In the genomic region with DNA sequence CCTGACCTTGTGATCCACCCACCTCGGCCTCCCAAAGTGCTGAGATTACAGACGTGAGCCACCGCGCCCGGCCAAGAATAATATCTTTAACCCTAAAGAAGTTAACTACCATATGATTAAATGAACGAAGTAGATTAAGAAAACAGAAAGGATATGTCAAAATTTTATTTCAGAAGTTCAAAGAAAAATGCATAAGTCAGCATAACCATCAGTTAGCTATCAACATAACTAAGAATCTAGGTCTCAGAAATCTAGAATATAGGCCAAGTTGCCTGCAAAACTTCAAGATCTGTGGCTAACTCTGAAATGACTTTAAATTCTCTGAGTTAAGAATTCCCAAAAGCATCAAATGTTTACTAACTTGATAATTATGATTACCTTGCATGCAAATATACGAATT, we compare ENCODE assay signal across 30 cellular contexts.
"Had no signal": no experiment of that assay in that cellular context is flagged by ENCODE, and none has a peak within 500 bp of the region (broad histone marks: within the 10 kb centered on the region; RNA-seq: fewer than 3 reads in every experiment).

No MANE protein-coding gene starts in this region.

- H3K9ac ChIP-seq: neural progenitor cell had no signal

- H3K9me3 ChIP-seq: colonic mucosa, heart right ventricle, left lung, mucosa of descending colon, prostate gland, spleen, thoracic aorta, tibial nerve, upper lobe of left lung had no signal

- H3K4me3 ChIP-seq: colonic mucosa, heart right ventricle, left lung, mucosa of descending colon, neural progenitor cell, prostate gland, skin epidermis, spleen, thoracic aorta, tibial nerve, upper lobe of left lung had no signal

- H3K27me3 Mint-ChIP-seq: dendritic cell treated with granulocyte-macrophage colony-stimulating factor and Interleukin-4, amounts not matched to agents 40 ng/mL and 50 ng/mL, for 4 days; naive thymus-derived CD4-positive, alpha-beta T cell; stimulated activated memory B cell treated with anti-CD40 and anti-IgM and Interleukin-4, amounts not matched to agents 10 μg/mL and 1 μg/mL and 100 μg/mL, for 72 hours; stimulated activated naive CD8-positive, alpha-beta T cell treated with anti-CD3 and anti-CD28 coated beads, Interleukin-15, Interleukin-2, amounts not matched to agents 100 ng/mL and 50 ng/mL, for 24 hours had no signal

- H3K27ac ChIP-seq: colonic mucosa, epithelial cell of prostate, heart right ventricle, left lung, neural progenitor cell, prostate gland, skin epidermis, spleen, thoracic aorta, tibial nerve, upper lobe of left lung had no signal

- H3K4me1 ChIP-seq: colonic mucosa, heart right ventricle, neural progenitor cell, prostate gland, tibial nerve, upper lobe of left lung had no signal

- H3K36me3 ChIP-seq: colonic mucosa, prostate gland had no signal

- H3K9me3 Mint-ChIP-seq: dendritic cell treated with granulocyte-macrophage colony-stimulating factor and Interleukin-4, amounts not matched to agents 40 ng/mL and 50 ng/mL, for 4 days; endodermal cell; mesothelial cell of epicardium; naive thymus-derived CD4-positive, alpha-beta T cell; nephron; neural progenitor cell; stimulated activated memory B cell treated with anti-CD40 and anti-IgM and Interleukin-4, amounts not matched to agents 10 μg/mL and 1 μg/mL and 100 μg/mL, for 72 hours; stimulated activated naive CD8-positive, alpha-beta T cell treated with anti-CD3 and anti-CD28 coated beads, Interleukin-15, Interleukin-2, amounts not matched to agents 100 ng/mL and 50 ng/mL, for 24 hours had no signal

- ATAC-seq: esophagus mucosa; heart right ventricle; left cardiac atrium; left lung; mucosa of descending colon; naive thymus-derived CD4-positive, alpha-beta T cell; right cardiac atrium; stimulated activated memory B cell treated with anti-CD40 and anti-IgM and Interleukin-4, amounts not matched to agents 10 μg/mL and 1 μg/mL and 100 μg/mL, for 72 hours had no signal

- H3K4me3 Mint-ChIP-seq: dendritic cell treated with granulocyte-macrophage colony-stimulating factor and Interleukin-4, amounts not matched to agents 40 ng/mL and 50 ng/mL, for 4 days; endodermal cell; mesothelial cell of epicardium; naive thymus-derived CD4-positive, alpha-beta T cell; nephron; neural progenitor cell; stimulated activated memory B cell treated with anti-CD40 and anti-IgM and Interleukin-4, amounts not matched to agents 10 μg/mL and 1 μg/mL and 100 μg/mL, for 72 hours; stimulated activated naive CD8-positive, alpha-beta T cell treated with anti-CD3 and anti-CD28 coated beads, Interleukin-15, Interleukin-2, amounts not matched to agents 100 ng/mL and 50 ng/mL, for 24 hours had no signal

- DNase-seq: colonic mucosa; effector CD8-positive, alpha-beta T cell; endodermal cell; foreskin melanocyte; glutamatergic neuron; heart right ventricle; hippocampal formation; left cardiac atrium; left lung; mesenchymal stem cell; mucosa of descending colon; naive thymus-derived CD4-positive, alpha-beta T cell; right cardiac atrium; spleen; stimulated activated CD4-positive, alpha-beta T cell treated with anti-CD3 and anti-CD28 coated beads, Interleukin-4, amount 100 ng/mL, for 4 hours; upper lobe of left lung had no signal

- FAIRE-seq: islet of Langerhans, urothelium cell line had no signal

- H3K4me2 ChIP-seq: neural progenitor cell had no signal

- H3K27me3 ChIP-seq: colonic mucosa, heart right ventricle, left lung, neural progenitor cell, spleen, tibial nerve, upper lobe of left lung had no signal

- H3K27ac Mint-ChIP-seq: dendritic cell treated with granulocyte-macrophage colony-stimulating factor and Interleukin-4, amounts not matched to agents 40 ng/mL and 50 ng/mL, for 4 days; endodermal cell; mesothelial cell of epicardium; nephron; neural progenitor cell; stimulated activated naive CD8-positive, alpha-beta T cell treated with anti-CD3 and anti-CD28 coated beads, Interleukin-15, Interleukin-2, amounts not matched to agents 100 ng/mL and 50 ng/mL, for 24 hours had no signal

- H3K4me1 Mint-ChIP-seq: endodermal cell, mesothelial cell of epicardium, nephron, neural progenitor cell had no signal
